Comparison of ENCODE assay signal across 21 cellular contexts in genomic region chr1:9557624-9558023, GRCh38. TPM values are rescaled to one million over a fixed set of nuclear protein-coding genes. Genes with fewer than 3 reads are reported as not detected.
DNase-seq lines count a peak whose midpoint lies in the region; ATAC-seq, FAIRE-seq and TF ChIP-seq lines count a peak whose summit lies in the region.
"Had no signal": no experiment of that assay in that cellular context is flagged by ENCODE, and none has a peak within 500 bp of the region (broad histone marks: within the 10 kb centered on the region; RNA-seq: fewer than 3 reads in every experiment).

No MANE protein-coding gene starts in this region.

- no peaks in the 10 kb centered on the region; the same call in 1 of the 2 replicates for H4K20me1 ChIP-seq in K562 (replicated peaks; ENCODE audit: control insufficient read depth, insufficient read depth, low read length)

- H3K4me3 ChIP-seq in left ventricle myocardium inferior (no peak overlapping the region), right cardiac atrium (ENCODE audit: low read length) (no peak overlapping the region), K562 (no peak overlapping the region), stomach smooth muscle (ENCODE audit: low read length in 2 of 2) (no peak overlapping the region)
- H3K4me3 ChIP-seq: GM23248, SJCRH30 had no signal

- H3K27ac ChIP-seq in left ventricle myocardium inferior (replicated peaks), result peak overlapping the region; percentile 64
- no peak overlapping the region for H3K27ac ChIP-seq in right cardiac atrium (ENCODE audit: low read length)
- no peak overlapping the region for H3K27ac ChIP-seq in K562 (ENCODE audit: extremely low read depth, low read depth, low read length)
- peak overlapping the region; percentile 79 for H3K27ac ChIP-seq in stomach smooth muscle (ENCODE audit: low read length)
- H3K27ac ChIP-seq: GM23248, HL-60, RWPE1, SJCRH30 had no signal

- H3K36me3 Mint-ChIP-seq in IgD-negative memory B cell, result peaks cover 5% of the 10 kb centered on the region

- WGBS in right cardiac atrium, result 84% methylated on average over 5 of the region's 5 CpGs
- 85% methylated on average over 5 of the region's 5 CpGs for WGBS in K562 (ENCODE audit: insufficient coverage, low coverage, missing lambda C conversion rate)

- CTCF ChIA-PET in K562 (lab: Yijun Ruan, JAX; ENCODE audit: low intra/inter-chr PET ratio), result interaction anchor here (0.8 kb wide), 1 partner anchor 63 kb away, joined by 4 read pairs; no protein-coding TSS in a partner anchor

- no peaks in the 10 kb centered on the region for H3K9me3 ChIP-seq in left ventricle myocardium inferior (replicated peaks)
- no peaks in the 10 kb centered on the region for H3K9me3 ChIP-seq in right cardiac atrium (ENCODE audit: control insufficient read depth, low read length)
- no peaks in the 10 kb centered on the region for H3K9me3 ChIP-seq in K562 (replicated peaks; ENCODE audit: control insufficient read depth, insufficient read depth, low read depth, low read length)
- no peaks in the 10 kb centered on the region for H3K9me3 ChIP-seq in stomach smooth muscle (ENCODE audit: control insufficient read depth in 2 of 2, low read length in 2 of 2)
- H3K9me3 ChIP-seq: SJCRH30 had no signal

- no peak for FAIRE-seq in K562 (lab: Jason Lieb, UNC)
- FAIRE-seq: D721Med, GM12891, HTR-8/SVneo had no signal

- no peak for TF ChIP-seq RAD21 in K562 (CRISPR knock-in tag; conservative IDR thresholded peaks at IDR 0.05 in 1 of 2, IDR thresholded peaks at IDR 0.05 in 1 of 2)

- in situ Hi-C loops in K562 (cut with MboI), result no loop called here

- intact Hi-C loops in left ventricle myocardium inferior (cut with micrococcal nuclease), result no loop called here
- intact Hi-C loops in right cardiac atrium (cut with DNase I), result no loop called here
- intact Hi-C loops in K562 (cut with micrococcal nuclease), result no loop called here

- DNase-seq in left ventricle myocardium inferior, result no peak
- DNase-seq in right cardiac atrium, result no peak
- DNase-seq in K562 (ENCODE audit: extremely low read depth in 1 of 4, low spot score in 3 of 4), result no peak
- no peak for DNase-seq in iPS-NIHi7 (ENCODE audit: extremely low spot score)
- no peak for DNase-seq in DMS153 (lab: John Stamatoyannopoulos, UW)
- DNase-seq: CD4-positive, alpha-beta memory T cell; DMS79 treated with DMSO at 0.1 percent for 48 hours; GM23248; NCI-H1417 treated with DMSO at 0.1 percent for 48 hours; NCI-H1930; NCI-H69; NK-92 treated with Interleukin-12 subunit alpha and Interleukin-12 subunit beta, amount 100 ng/mL, for 24 hours; SJCRH30 had no signal

- no TSS peak for BruUV-seq in K562 (replicated peaks; lab: Mats Ljungman, UMichigan)

- TF ChIP-seq CTCF in left ventricle myocardium inferior (IDR thresholded peaks at IDR 0.05; ENCODE audit: borderline replicate concordance), result no peak
- TF ChIP-seq CTCF in K562 (IDR thresholded peaks at IDR 0.05 in 2 of 3, conservative IDR thresholded peaks at IDR 0.05 in 1 of 3; ENCODE audit: insufficient read depth in 2 of 3, low read depth in 1 of 3, low read length in 3 of 3), result no peak

- no peaks in the 10 kb centered on the region for H3K9me3 Mint-ChIP-seq in IgD-negative memory B cell
- H3K9me3 Mint-ChIP-seq: CD4-positive, alpha-beta memory T cell had no signal

- TF ChIP-seq POLR2A in K562 (conservative IDR thresholded peaks at IDR 0.05), result no peak

- peak overlapping the region in 2 of 3 donors; percentile 13 to 28 for H3K27ac Mint-ChIP-seq in IgD-negative memory B cell

- H3K4me2 ChIP-seq in K562 (ENCODE audit: insufficient read depth, low read length), result no peak overlapping the region

- H3K27me3 ChIP-seq in left ventricle myocardium inferior (ENCODE audit: low read depth), result no peaks in the 10 kb centered on the region
- no peaks in the 10 kb centered on the region for H3K27me3 ChIP-seq in right cardiac atrium (ENCODE audit: control insufficient read depth, insufficient read depth)
- H3K27me3 ChIP-seq in K562 (ENCODE audit: control insufficient read depth in 2 of 2, insufficient read depth in 2 of 2, low read length in 2 of 2), result no peaks in the 10 kb centered on the region
- H3K27me3 ChIP-seq in stomach smooth muscle (ENCODE audit: control insufficient read depth in 1 of 2, insufficient read depth in 2 of 2, low read length in 2 of 2), result no peaks in the 10 kb centered on the region
- H3K27me3 ChIP-seq: SJCRH30 had no signal

- H3K4me3 Mint-ChIP-seq in IgD-negative memory B cell, result no peak overlapping the region

- no peaks in the 10 kb centered on the region for H3K9me1 ChIP-seq in K562 (ENCODE audit: control insufficient read depth, insufficient read depth, low read length)

- ATAC-seq in right cardiac atrium (no peak), K562 (no peak)
- ATAC-seq: HCT116 had no signal

- peaks cover 37% of the 10 kb centered on the region for H3K79me2 ChIP-seq in K562 (ENCODE audit: control insufficient read depth, insufficient read depth, low read length)

- TF ChIP-seq EP300 in K562 (IDR thresholded peaks at IDR 0.05; ENCODE audit: low read length), result no peak

- H3K9ac ChIP-seq in K562 (ENCODE audit: insufficient read depth in 1 of 2, low read depth in 2 of 2, low read length in 2 of 2) (no peak overlapping the region), stomach smooth muscle (ENCODE audit: low read length in 2 of 2) (no peak overlapping the region)
- H3K9ac ChIP-seq: GM23248 had no signal

- no peak overlapping the region for H2AFZ ChIP-seq in K562 (ENCODE audit: low read depth, low read length)
- H2AFZ ChIP-seq: GM23248 had no signal

- H3K27me3 Mint-ChIP-seq in IgD-negative memory B cell, result no peaks in the 10 kb centered on the region
- H3K27me3 Mint-ChIP-seq: CD4-positive, alpha-beta memory T cell had no signal

- H3K4me1 ChIP-seq in left ventricle myocardium inferior (peaks cover 73% of the 10 kb centered on the region), right cardiac atrium (ENCODE audit: control insufficient read depth, insufficient read depth, low read length) (peaks cover 1% of the 10 kb centered on the region), K562 (replicated peaks in 1 of 2; ENCODE audit: control insufficient read depth in 2 of 2, insufficient read depth in 2 of 2, low read length in 2 of 2) (peaks cover 3 to 8% of the 10 kb centered on the region in 2 experiments; a peak in 2 of 5 replicates), stomach smooth muscle (ENCODE audit: control insufficient read depth, insufficient read depth, low read length) (peaks cover 43% of the 10 kb centered on the region)

- POLR2A ChIA-PET in K562 (lab: Yijun Ruan, JAX), result interaction anchor here (0.7 to 1.8 kb wide), 7 partner anchors 9 to 20 kb away, joined by 3 to 8 read pairs (median 4); partner anchors contain the start of gene SLC25A33

- H3K36me3 ChIP-seq in left ventricle myocardium inferior (peaks cover 22% of the 10 kb centered on the region), K562 (ENCODE audit: control insufficient read depth, insufficient read depth, low read length) (peaks cover 79% of the 10 kb centered on the region), stomach smooth muscle (ENCODE audit: control insufficient read depth in 2 of 2, insufficient read depth in 2 of 2, low read length in 2 of 2) (peaks cover 2 to 3% of the 10 kb centered on the region in 2 donors)

- peaks cover 8 to 13% (median 10%) of the 10 kb centered on the region in 3 donors for H3K4me1 Mint-ChIP-seq in IgD-negative memory B cell

TF ChIP-seq in K562, 482 proteins besides CTCF, POLR2A, EP300 and RAD21 (continues in another document):
- no peak for TF ChIP-seq KAT8 (IDR thresholded peaks at IDR 0.05; ENCODE audit: low read depth)

RNA-seq across cellular contexts. Expression of gene SLC25A33, which starts 18.4 kb away (rescaled TPM):
- total RNA-seq in left ventricle myocardium inferior, result 6.2 TPM
- total RNA-seq in right cardiac atrium, result 10 to 100 TPM in 1 of 4 donors, 1 to 10 TPM in 3; 7.0 to 11.4 (median 8.0) TPM
- 12.9 TPM for polyA plus RNA-seq in right cardiac atrium
- polyA plus RNA-seq in IgD-negative memory B cell, result 7.5 TPM
- total RNA-seq in K562 (2011; cell fraction: chromatin; rRNA removed; ENCODE audit: low replicate concordance), result 13.1 and 13.7 TPM in 2 replicates
- 11.7 and 12.3 TPM in 2 replicates for total RNA-seq in K562 (2011; cell fraction: nucleolus; rRNA removed)
- 13.1 and 21.5 TPM in 2 replicates for total RNA-seq in K562 (2011; cell fraction: nucleoplasm; rRNA removed)
- total RNA-seq in K562 (2014; rRNA removed), result 22.7 and 23.5 TPM in 2 replicates
- 23.5 and 24.2 TPM in 2 replicates for total RNA-seq in K562 (2014; rRNA removed; fragmentation: Illumina TruSeq; extraction: Trizol)
- 17.6 and 19.2 TPM in 2 replicates for total RNA-seq in K562 (2015; rRNA removed; fragmentation: Illumina TruSeq; extraction: Trizol)
- 20.7 and 20.9 TPM in 2 replicates for total RNA-seq in K562 (2021)
- polyA plus RNA-seq in K562 (2011; rRNA removed), result 11.9 and 14.9 TPM in 2 replicates
- 10.0 and 13.1 TPM in 2 replicates for polyA plus RNA-seq in K562 (2011; cell fraction: cytosol; rRNA removed)
- polyA plus RNA-seq in K562 (2011; cell fraction: nucleus; rRNA removed), result 6.2 and 7.7 TPM in 2 replicates
- 10.1 and 13.7 TPM in 2 replicates for polyA plus RNA-seq in K562 (2012)
- polyA plus RNA-seq in K562 (2014; fragmentation: Illumina TruSeq; extraction: Trizol), result 15.3 and 16.5 TPM in 2 replicates
- polyA plus RNA-seq in K562 (2014; fragmentation: Nextera tagmentation; extraction: Ambion mirVana), result 1 to 10 TPM; 3.2 to 6.4 TPM
- 17.5 and 21.6 TPM in 2 replicates for polyA plus RNA-seq in K562 (2014; rRNA removed)
- 11.2 and 12.4 TPM in 2 replicates for polyA minus RNA-seq in K562 (2011; rRNA and poly(A)+ RNA removed)
- polyA minus RNA-seq in K562 (2011; cell fraction: cytosol; rRNA and poly(A)+ RNA removed), result 8.6 and 9.5 TPM in 2 replicates
- 4.7 and 5.8 TPM in 2 replicates for polyA minus RNA-seq in K562 (2011; cell fraction: nucleus; rRNA and poly(A)+ RNA removed)

RNA-seq across cellular contexts. Expression of gene TMEM201, which starts 31.1 kb away (rescaled TPM):
- total RNA-seq in left ventricle myocardium inferior (21.1 TPM), right cardiac atrium (10 to 100 TPM; 18.4 to 23.3 (median 21.1) TPM), K562 (2014; rRNA removed) (9.0 and 16.5 TPM in 2 replicates), K562 (2014; rRNA removed; fragmentation: Illumina TruSeq; extraction: Trizol) (1.9 and 3.0 TPM in 2 replicates), K562 (2015; rRNA removed; fragmentation: Illumina TruSeq; extraction: Trizol) (7.4 and 9.0 TPM in 2 replicates), K562 (2021) (48.8 and 51.3 TPM in 2 replicates)
- polyA plus RNA-seq in right cardiac atrium (14.5 TPM), IgD-negative memory B cell (4.2 TPM), K562 (2011; rRNA removed) (2.3 and 3.9 TPM in 2 replicates), K562 (2014; fragmentation: Illumina TruSeq; extraction: Trizol) (10.3 and 24.1 TPM in 2 replicates), K562 (2014; fragmentation: Nextera tagmentation; extraction: Ambion mirVana) (under 1 TPM; 0.42 to 0.46 TPM), K562 (2014; rRNA removed) (14.7 and 15.4 TPM in 2 replicates)
- 31.6 and 91.3 TPM in 2 replicates for total RNA-seq in K562 (2011; cell fraction: chromatin; rRNA removed; ENCODE audit: low replicate concordance)
- total RNA-seq in K562 (2011; cell fraction: nucleolus; rRNA removed), result 68.6 and 78.7 TPM in 2 replicates
- 48.5 and 50.3 TPM in 2 replicates for total RNA-seq in K562 (2011; cell fraction: nucleoplasm; rRNA removed)
- 3.0 and 6.9 TPM in 2 replicates for polyA plus RNA-seq in K562 (2011; cell fraction: cytosol; rRNA removed)
- polyA plus RNA-seq in K562 (2011; cell fraction: nucleus; rRNA removed), result 15.1 and 27.9 TPM in 2 replicates
- polyA plus RNA-seq in K562 (2012), result 18.3 and 22.2 TPM in 2 replicates
- 2.8 and 4.0 TPM in 2 replicates for polyA minus RNA-seq in K562 (2011; rRNA and poly(A)+ RNA removed)
- 15.2 and 18.0 TPM in 2 replicates for polyA minus RNA-seq in K562 (2011; cell fraction: cytosol; rRNA and poly(A)+ RNA removed)
- 19.2 and 21.4 TPM in 2 replicates for polyA minus RNA-seq in K562 (2011; cell fraction: nucleus; rRNA and poly(A)+ RNA removed)

Comparison
In these comparisons a context has a peak if more than half of its experiments do, and no peak if none do; other contexts are left out.
1. H3K27ac ChIP-seq: peak in left ventricle myocardium inferior (single experiment) and stomach smooth muscle (single experiment); none in right cardiac atrium (single experiment) and K562 (single experiment).